Comparison of ENCODE assay signal across 13 cellular contexts in the genomic region with DNA sequence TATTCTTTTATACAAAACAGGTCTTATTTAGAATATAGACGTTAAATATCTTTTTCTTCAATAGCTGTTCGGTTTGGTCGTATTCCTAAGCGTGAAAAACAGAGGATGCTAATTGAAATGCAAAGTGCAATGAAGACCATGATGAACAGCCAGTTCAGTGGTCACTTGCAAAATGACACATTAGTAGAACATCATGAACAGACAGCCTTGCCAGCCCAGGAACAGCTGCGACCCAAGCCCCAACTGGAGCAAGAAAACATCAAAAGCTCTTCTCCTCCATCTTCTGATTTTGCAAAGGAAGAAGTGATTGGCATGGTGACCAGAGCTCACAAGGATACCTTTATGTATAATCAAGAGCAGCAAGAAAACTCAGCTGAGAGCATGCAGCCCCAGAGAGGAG. TPM values are rescaled to one million over a fixed set of nuclear protein-coding genes. Genes with fewer than 3 reads are reported as not detected.
DNase-seq lines count a peak whose midpoint lies in the region; ATAC-seq and TF ChIP-seq lines count a peak whose summit lies in the region.
"Had no signal": no experiment of that assay in that cellular context is flagged by ENCODE, and none has a peak within 500 bp of the region (broad histone marks: within the 10 kb centered on the region; RNA-seq: fewer than 3 reads in every experiment).

No MANE protein-coding gene starts in this region.

- peaks cover 32% of the 10 kb centered on the region for H3K36me3 ChIP-seq in PC-3 (ENCODE audit: low read depth, low read length)
- peaks cover 3 to 72% of the 10 kb centered on the region in 2 donors for H3K36me3 ChIP-seq in psoas muscle (ENCODE audit: insufficient read depth in 1 of 2, low read depth in 1 of 2)

- H3K4me3 ChIP-seq in PC-3 (ENCODE audit: low read length) = no peak overlapping the region
- H3K4me3 ChIP-seq in psoas muscle = no peak overlapping the region
- H3K4me3 ChIP-seq: GM23338 had no signal

- H3K4me2 ChIP-seq in PC-3 (ENCODE audit: low read length) = no peak overlapping the region
- H3K4me2 ChIP-seq: GM23338 had no signal

- H3K27me3 ChIP-seq in PC-3 (ENCODE audit: low read length) = no peaks in the 10 kb centered on the region
- H3K27me3 ChIP-seq in psoas muscle (ENCODE audit: insufficient read depth in 3 of 3, low read length in 2 of 3) = no peaks in the 10 kb centered on the region

- H3K4me1 ChIP-seq in PC-3 (ENCODE audit: insufficient read depth, low read length) = peaks cover 48% of the 10 kb centered on the region
- peaks cover 61% of the 10 kb centered on the region for H3K4me1 ChIP-seq in psoas muscle
- H3K4me1 ChIP-seq: Caco-2 had no signal

- TF ChIP-seq CTCF in PC-3 (conservative IDR thresholded peaks at IDR 0.05; ENCODE audit: low read depth, low read length) (no peak), psoas muscle (IDR thresholded peaks at IDR 0.05) (no peak)

- peaks cover 42% of the 10 kb centered on the region for H3K79me2 ChIP-seq in PC-3 (ENCODE audit: low read length)

- no peak overlapping the region for H3K9ac ChIP-seq in PC-3 (ENCODE audit: low read length)

- H2AFZ ChIP-seq in PC-3 (ENCODE audit: low read length) = no peak overlapping the region
- H2AFZ ChIP-seq: GM23338 had no signal

- BruUV-seq in PC-3 (replicated peaks; lab: Mats Ljungman, UMichigan) = TSS peak; percentile 8

- DNase-seq in PC-3 (no peak), psoas muscle (no peak), GM03348 (ENCODE audit: low spot score) (no peak)
- DNase-seq in activated CD4-positive, alpha-beta T cell treated with anti-CD3 and anti-CD28 coated beads, Interleukin-2, amount 50 U/mL, for 1 hour = no peak
- DNase-seq: Caco-2; CD8-positive, alpha-beta T cell; DND-41; GF-D8; H7; IMR-90 had no signal

- CTCF ChIA-PET in PC-3 (lab: Charles Lee) = no interaction called here

- peaks cover 11% of the 10 kb centered on the region for H4K20me1 ChIP-seq in PC-3 (ENCODE audit: low read length)

- H3K9me2 ChIP-seq in PC-3 (replicated peaks; ENCODE audit: low read length) = no peaks in the 10 kb centered on the region

- H3F3A ChIP-seq in PC-3 (ENCODE audit: low read length, unreplicated experiment) = peaks cover 4% of the 10 kb centered on the region

- no peak for ATAC-seq in PC-3
- ATAC-seq in psoas muscle = peak in 2 of 4 donors; percentile 36 to 53
- ATAC-seq in GM19324 (IDR thresholded peaks at IDR 0.05; ENCODE audit: low FRiP score, unreplicated experiment) = no peak
- ATAC-seq: CD8-positive, alpha-beta T cell; GM23338 had no signal

- H3K27ac ChIP-seq in PC-3 (ENCODE audit: low read length) = no peak overlapping the region
- peak overlapping the region; percentile 15 for H3K27ac ChIP-seq in cingulate gyrus (ENCODE audit: low read depth, low read length)
- H3K27ac ChIP-seq in psoas muscle = peak overlapping the region; percentile 73

- intact Hi-C loops in PC-3 (cut with micrococcal nuclease) (no loop called here), psoas muscle (cut with DNase I) (no loop called here)

- 63 to 87% (median 79%) methylated on average over 5 of the region's 5 CpGs for WGBS in psoas muscle, 3 donors

- POLR2A ChIA-PET in PC-3 (lab: Charles Lee; ENCODE audit: unreplicated experiment) = no interaction called here

- H3K9me3 ChIP-seq in PC-3 (ENCODE audit: low read length) (no peaks in the 10 kb centered on the region), psoas muscle (no peaks in the 10 kb centered on the region)
- H3K9me3 ChIP-seq: Caco-2 had no signal

RNA-seq across cellular contexts. Expression of a gene that starts 16.8 kb away (rescaled TPM):
- total RNA-seq in PC-3 (2014; rRNA removed) (24.7 and 24.8 TPM in 2 replicates), psoas muscle (10 to 100 TPM; 31.7 to 79.6 (median 44.8) TPM)
- polyA plus RNA-seq in psoas muscle = 10 to 100 TPM in 2 of 3 donors, 1 to 10 TPM in 1; 4.9 to 26.1 (median 13.7) TPM

RNA-seq across cellular contexts. Expression of a gene that starts 45.0 kb away (rescaled TPM):
- total RNA-seq in PC-3 (2014; rRNA removed) (1,500 and 1,904 TPM in 2 replicates), psoas muscle (1,000 to 10,000 TPM; 1,021 to 1,350 (median 1,156) TPM)
- 1,000 to 10,000 TPM; 1,831 to 2,855 (median 2,304) TPM for polyA plus RNA-seq in psoas muscle

RNA-seq across cellular contexts. Expression of a gene that starts 45.1 kb away (rescaled TPM):
- total RNA-seq in PC-3 (2014; rRNA removed) (12.7 and 14.9 TPM in 2 replicates), psoas muscle (10 to 100 TPM; 19.8 to 30.7 (median 21.3) TPM)
- polyA plus RNA-seq in psoas muscle = 10 to 100 TPM; 19.5 to 52.4 (median 24.7) TPM
